In the genomic region with DNA sequence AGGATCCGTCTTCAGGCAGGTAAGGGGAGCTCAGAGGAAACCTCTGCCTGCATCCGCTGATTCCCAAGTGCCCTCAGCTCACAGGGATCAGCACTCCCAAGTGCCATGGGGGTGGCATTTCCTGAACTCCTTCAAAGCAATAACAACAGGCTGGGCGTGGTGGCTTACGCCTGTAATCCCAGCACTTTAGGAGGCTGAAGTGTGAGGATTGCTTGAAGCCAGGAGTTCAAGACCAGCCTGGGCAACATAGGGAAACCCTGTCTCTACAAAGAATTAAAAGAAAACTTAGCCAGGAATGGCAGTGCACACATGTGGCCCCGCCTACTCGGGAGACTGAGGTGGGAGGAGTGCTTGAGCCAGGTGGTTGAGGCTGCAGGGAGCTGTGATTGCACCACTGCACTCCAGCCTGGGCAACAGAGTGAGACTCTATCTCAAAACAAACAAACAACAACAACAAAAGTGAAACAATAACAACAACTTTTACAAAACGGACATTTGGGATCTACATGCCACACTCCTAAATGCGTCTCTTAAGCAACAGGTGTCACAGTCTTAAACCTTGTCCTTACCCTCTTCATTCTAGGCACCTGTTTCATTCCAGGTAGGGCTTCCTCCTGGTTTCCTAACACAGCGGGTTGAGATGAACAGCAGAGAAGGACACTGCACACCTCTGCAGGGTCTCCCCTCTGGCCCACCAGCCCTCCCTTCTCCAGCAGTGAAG, we compare ENCODE assay signal across 9 cellular contexts.
DNase-seq lines count a peak whose midpoint lies in the region; ATAC-seq, FAIRE-seq and TF ChIP-seq lines count a peak whose summit lies in the region.
"Had no signal": no experiment of that assay in that cellular context is flagged by ENCODE, and none has a peak within 500 bp of the region (broad histone marks: within the 10 kb centered on the region; RNA-seq: fewer than 3 reads in every experiment).

No MANE protein-coding gene starts in this region.

- H3F3A ChIP-seq in SK-N-SH (replicated peaks; ENCODE audit: insufficient read depth) = no peaks in the 10 kb centered on the region

- peak overlapping the region; percentile 91 for H3K4me2 ChIP-seq in SK-N-SH

- no peak for TF ChIP-seq EP300 in SK-N-SH (IDR thresholded peaks at IDR 0.05; ENCODE audit: borderline replicate concordance in 1 of 2, low read depth in 1 of 2, low read length in 1 of 2)
- TF ChIP-seq EP300 in suprapubic skin (IDR thresholded peaks at IDR 0.05) = no peak

- no peaks in the 10 kb centered on the region for H3K36me3 ChIP-seq in SK-N-SH (replicated peaks in 1 of 2; ENCODE audit: control insufficient read depth in 1 of 2, insufficient read depth in 2 of 2, low read length in 1 of 2)
- no peaks in the 10 kb centered on the region for H3K36me3 ChIP-seq in SK-N-MC (ENCODE audit: insufficient read depth, low read length)
- H3K36me3 ChIP-seq in left ventricle myocardium inferior = peaks cover 2% of the 10 kb centered on the region
- H3K36me3 ChIP-seq in suprapubic skin = no peaks in the 10 kb centered on the region

- H4K20me1 ChIP-seq in SK-N-SH (ENCODE audit: insufficient read depth) = no peaks in the 10 kb centered on the region

- ATAC-seq in SK-N-SH treated with all-trans-retinoic acid at 6 μM for 48 hours = no peak; the same call in 2 of the 3 replicates

- CTCF ChIA-PET in SK-N-SH (lab: Yijun Ruan, JAX) = interaction anchor here (1.0 to 4.8 kb wide), 12 partner anchors 11 to 670 kb away, joined by 3 to 153 read pairs (median 21); no protein-coding TSS in a partner anchor

- no peak for DNase-seq in SK-N-SH
- no peak for DNase-seq in SK-N-MC (ENCODE audit: low read depth, low spot score)
- DNase-seq in left ventricle myocardium inferior = no peak
- no peak for DNase-seq in suprapubic skin (ENCODE audit: low spot score in 2 of 2)
- DNase-seq in GM19239 (ENCODE audit: insufficient read length, low spot score) = no peak
- no peak for DNase-seq in NAMALWA (ENCODE audit: low spot score)
- no peak for DNase-seq in GOT3 (lab: John Stamatoyannopoulos, UW)

- H3K4me3 ChIP-seq in SK-N-SH (ENCODE audit: low read depth in 2 of 2, low read length in 1 of 2) (peak overlapping the region; percentile 61 to 70), SK-N-MC (peak overlapping the region; percentile 79), left ventricle myocardium inferior (peak overlapping the region; percentile 72), suprapubic skin (peak overlapping the region; percentile 62)

- TF ChIP-seq RAD21 in SK-N-SH (IDR thresholded peaks at IDR 0.05; ENCODE audit: low read length) = no peak

- H3K9me3 ChIP-seq in SK-N-SH (no peaks in the 10 kb centered on the region; the same call in 1 of the 2 replicates), SK-N-MC (ENCODE audit: low read depth, low read length) (no peaks in the 10 kb centered on the region), left ventricle myocardium inferior (replicated peaks) (peaks cover 4% of the 10 kb centered on the region), suprapubic skin (no peaks in the 10 kb centered on the region)

- H2AFZ ChIP-seq in SK-N-SH (ENCODE audit: low read depth) = peak overlapping the region; percentile 99

- intact Hi-C loops in left ventricle myocardium inferior (cut with micrococcal nuclease) = loop anchor here (10.0 kb wide), 1 partner anchor 416 kb away; no protein-coding TSS in a partner anchor

- no peaks in the 10 kb centered on the region for H3K27me3 ChIP-seq in SK-N-SH (ENCODE audit: insufficient read depth)
- H3K27me3 ChIP-seq in left ventricle myocardium inferior (ENCODE audit: low read depth) = no peaks in the 10 kb centered on the region
- H3K27me3 ChIP-seq in suprapubic skin = no peaks in the 10 kb centered on the region

- no peaks in the 10 kb centered on the region for H3K79me2 ChIP-seq in SK-N-SH (ENCODE audit: insufficient read depth)

- TF ChIP-seq CTCF in SK-N-SH (IDR thresholded peaks at IDR 0.05) (no peak), left ventricle myocardium inferior (IDR thresholded peaks at IDR 0.05; ENCODE audit: borderline replicate concordance) (no peak), suprapubic skin (IDR thresholded peaks at IDR 0.05) (no peak)

- H3K4me1 ChIP-seq in SK-N-SH (ENCODE audit: control insufficient read depth in 1 of 2, insufficient read depth in 2 of 2, low read depth in 1 of 2, low read length in 1 of 2) (peaks cover 0 to 5% of the 10 kb centered on the region in 2 experiments; a peak in 1 of 4 replicates), left ventricle myocardium inferior (peaks cover 18% of the 10 kb centered on the region), suprapubic skin (peaks cover 16% of the 10 kb centered on the region)

- no peak for FAIRE-seq in GM19239 (lab: Jason Lieb, UNC)
- FAIRE-seq: D721Med had no signal

- H3K9me2 ChIP-seq in SK-N-SH = no peaks in the 10 kb centered on the region

- H3K27ac ChIP-seq in SK-N-SH (ENCODE audit: low read depth in 2 of 2, low read length in 1 of 2) = no peak overlapping the region
- H3K27ac ChIP-seq in SK-N-MC = no peak overlapping the region
- H3K27ac ChIP-seq in left ventricle myocardium inferior (replicated peaks) = peak overlapping the region; percentile 85
- peak overlapping the region; percentile 84 for H3K27ac ChIP-seq in suprapubic skin

- POLR2A ChIA-PET in SK-N-SH (lab: Yijun Ruan, JAX) = interaction anchor here (0.7 kb wide), 1 partner anchor 745 kb away, joined by 4 read pairs; no protein-coding TSS in a partner anchor

- 82% methylated on average over 9 of the region's 9 CpGs for WGBS in SK-N-SH (ENCODE audit: low lambda C conversion rate)
- WGBS in suprapubic skin = 51% methylated on average over 8 of the region's 9 CpGs

- no peak for TF ChIP-seq POLR2A in suprapubic skin (IDR thresholded peaks at IDR 0.05)

- H3K9ac ChIP-seq in SK-N-SH = peak overlapping the region; percentile 50
- peak overlapping the region; percentile 65 for H3K9ac ChIP-seq in SK-N-MC (ENCODE audit: insufficient read length)

TF ChIP-seq in SK-N-SH, 30 proteins besides CTCF, POLR2A, EP300 and RAD21 (continues in another document):
- TF ChIP-seq, protein P1, sequence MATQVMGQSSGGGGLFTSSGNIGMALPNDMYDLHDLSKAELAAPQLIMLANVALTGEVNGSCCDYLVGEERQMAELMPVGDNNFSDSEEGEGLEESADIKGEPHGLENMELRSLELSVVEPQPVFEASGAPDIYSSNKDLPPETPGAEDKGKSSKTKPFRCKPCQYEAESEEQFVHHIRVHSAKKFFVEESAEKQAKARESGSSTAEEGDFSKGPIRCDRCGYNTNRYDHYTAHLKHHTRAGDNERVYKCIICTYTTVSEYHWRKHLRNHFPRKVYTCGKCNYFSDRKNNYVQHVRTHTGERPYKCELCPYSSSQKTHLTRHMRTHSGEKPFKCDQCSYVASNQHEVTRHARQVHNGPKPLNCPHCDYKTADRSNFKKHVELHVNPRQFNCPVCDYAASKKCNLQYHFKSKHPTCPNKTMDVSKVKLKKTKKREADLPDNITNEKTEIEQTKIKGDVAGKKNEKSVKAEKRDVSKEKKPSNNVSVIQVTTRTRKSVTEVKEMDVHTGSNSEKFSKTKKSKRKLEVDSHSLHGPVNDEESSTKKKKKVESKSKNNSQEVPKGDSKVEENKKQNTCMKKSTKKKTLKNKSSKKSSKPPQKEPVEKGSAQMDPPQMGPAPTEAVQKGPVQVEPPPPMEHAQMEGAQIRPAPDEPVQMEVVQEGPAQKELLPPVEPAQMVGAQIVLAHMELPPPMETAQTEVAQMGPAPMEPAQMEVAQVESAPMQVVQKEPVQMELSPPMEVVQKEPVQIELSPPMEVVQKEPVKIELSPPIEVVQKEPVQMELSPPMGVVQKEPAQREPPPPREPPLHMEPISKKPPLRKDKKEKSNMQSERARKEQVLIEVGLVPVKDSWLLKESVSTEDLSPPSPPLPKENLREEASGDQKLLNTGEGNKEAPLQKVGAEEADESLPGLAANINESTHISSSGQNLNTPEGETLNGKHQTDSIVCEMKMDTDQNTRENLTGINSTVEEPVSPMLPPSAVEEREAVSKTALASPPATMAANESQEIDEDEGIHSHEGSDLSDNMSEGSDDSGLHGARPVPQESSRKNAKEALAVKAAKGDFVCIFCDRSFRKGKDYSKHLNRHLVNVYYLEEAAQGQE (IDR thresholded peaks at IDR 0.05; ENCODE audit: low read depth, low read length) = no peak
- no peak for TF ChIP-seq SMC3 (IDR thresholded peaks at IDR 0.05; ENCODE audit: low read depth, low read length)
- TF ChIP-seq, protein P2, sequence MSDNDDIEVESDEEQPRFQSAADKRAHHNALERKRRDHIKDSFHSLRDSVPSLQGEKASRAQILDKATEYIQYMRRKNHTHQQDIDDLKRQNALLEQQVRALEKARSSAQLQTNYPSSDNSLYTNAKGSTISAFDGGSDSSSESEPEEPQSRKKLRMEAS (IDR thresholded peaks at IDR 0.05; ENCODE audit: low read depth) = no peak

TF ChIP-seq in SK-N-SH treated with all-trans-retinoic acid at 6 μM for 48 hours, 23 proteins besides CTCF, POLR2A, EP300 and RAD21:
- TF ChIP-seq, protein P3, sequence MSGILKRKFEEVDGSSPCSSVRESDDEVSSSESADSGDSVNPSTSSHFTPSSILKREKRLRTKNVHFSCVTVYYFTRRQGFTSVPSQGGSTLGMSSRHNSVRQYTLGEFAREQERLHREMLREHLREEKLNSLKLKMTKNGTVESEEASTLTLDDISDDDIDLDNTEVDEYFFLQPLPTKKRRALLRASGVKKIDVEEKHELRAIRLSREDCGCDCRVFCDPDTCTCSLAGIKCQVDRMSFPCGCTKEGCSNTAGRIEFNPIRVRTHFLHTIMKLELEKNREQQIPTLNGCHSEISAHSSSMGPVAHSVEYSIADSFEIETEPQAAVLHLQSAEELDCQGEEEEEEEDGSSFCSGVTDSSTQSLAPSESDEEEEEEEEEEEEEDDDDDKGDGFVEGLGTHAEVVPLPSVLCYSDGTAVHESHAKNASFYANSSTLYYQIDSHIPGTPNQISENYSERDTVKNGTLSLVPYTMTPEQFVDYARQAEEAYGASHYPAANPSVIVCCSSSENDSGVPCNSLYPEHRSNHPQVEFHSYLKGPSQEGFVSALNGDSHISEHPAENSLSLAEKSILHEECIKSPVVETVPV (CRISPR knock-in tag; IDR thresholded peaks at IDR 0.05) = no peak
- TF ChIP-seq GLIS3 (CRISPR knock-in tag; IDR thresholded peaks at IDR 0.05) (no peak), ZNF70 (CRISPR knock-in tag; IDR thresholded peaks at IDR 0.05) (no peak), ZFP30 (CRISPR knock-in tag; IDR thresholded peaks at IDR 0.05) (no peak)

Comparison
In these comparisons a context has a peak if more than half of its experiments do, and no peak if none do; other contexts are left out.
1. H3K27ac ChIP-seq: peak in left ventricle myocardium inferior (single experiment) and suprapubic skin (single experiment); none in SK-N-SH (0 of 2) and SK-N-MC (single experiment).
2. Peak in every context shown above with its lines, with median percentiles within 50 percentile points of each other: H3K4me3 ChIP-seq.